21 cellular contexts compared by ENCODE assay signal in genomic region chr18:33304277-33304676, GRCh38.
DNase-seq lines count a peak whose midpoint lies in the region; ATAC-seq, FAIRE-seq and TF ChIP-seq lines count a peak whose summit lies in the region.
"Had no signal": no experiment of that assay in that cellular context is flagged by ENCODE, and none has a peak within 500 bp of the region (broad histone marks: within the 10 kb centered on the region; RNA-seq: fewer than 3 reads in every experiment).

No MANE protein-coding gene starts in this region.

- H3K36me3 ChIP-seq in IMR-90 (ENCODE audit: control insufficient read depth, insufficient read depth, low read length) = no peaks in the 10 kb centered on the region
- H3K36me3 ChIP-seq: BLaER1 treated with 17β-estradiol and CSF1 and Interleukin-3, amounts not matched to agents 10 nM and 100 nM had no signal

- no peaks in the 10 kb centered on the region for H3K27me3 ChIP-seq in IMR-90 (ENCODE audit: control insufficient read depth, insufficient read depth, low read length)
- H3K27me3 ChIP-seq: BLaER1 treated with 17β-estradiol and CSF1 and Interleukin-3, amounts not matched to agents 10 nM and 100 nM had no signal

- no peak for TF ChIP-seq POLR2A in A549 (IDR thresholded peaks at IDR 0.05; ENCODE audit: low read length)
- no peak for TF ChIP-seq POLR2A in IMR-90 (IDR thresholded peaks at IDR 0.05; ENCODE audit: low read depth, low read length)

- DNase-seq in A549 (ENCODE audit: low read depth in 1 of 2, low spot score in 1 of 2) (no peak), IMR-90 (no peak), mesothelial cell of epicardium (ENCODE audit: low spot score in 2 of 2, unreplicated experiment in 2 of 2) (no peak), T-helper 1 cell (no peak), RWPE1 (ENCODE audit: low spot score) (no peak), cardiac septum (ENCODE audit: low spot score) (no peak)
- DNase-seq: 8988T; AML-193; Caco-2; Calu3; CD4-positive, alpha-beta T cell; CD8-positive, alpha-beta T cell; DMS79 treated with DMSO at 0.1 percent for 48 hours; GF-D8 had no signal

- no peak overlapping the region for H2AK5ac ChIP-seq in IMR-90 (ENCODE audit: low read depth, low read length)

- TF ChIP-seq EP300 in A549 (IDR thresholded peaks at IDR 0.05) = no peak

- peak overlapping the region; percentile 58 for H3K27ac Mint-ChIP-seq in mesothelial cell of epicardium
- H3K27ac Mint-ChIP-seq: B cell; CD4-positive, alpha-beta T cell; CD8-positive, alpha-beta T cell had no signal

- dilution Hi-C loops in IMR-90 (cut with HindIII; ENCODE audit: low sequenced_read_pairs, unreplicated experiment) = no loop called here

- no peak overlapping the region for H4K8ac ChIP-seq in IMR-90 (ENCODE audit: low read depth in 2 of 2, low read length in 2 of 2)

- no peak overlapping the region for H3K4me3 ChIP-seq in A549
- no peak overlapping the region for H3K4me3 ChIP-seq in IMR-90 (ENCODE audit: insufficient read depth, low read depth, low read length)
- H3K4me3 ChIP-seq: BLaER1 treated with 17β-estradiol and CSF1 and Interleukin-3, amounts not matched to agents 10 nM and 100 nM had no signal

- H3K18ac ChIP-seq in IMR-90 (ENCODE audit: low read depth, low read length) = no peak overlapping the region

- H3K4me1 ChIP-seq in A549 (no peaks in the 10 kb centered on the region), IMR-90 (ENCODE audit: control insufficient read depth, insufficient read depth, low read length) (no peaks in the 10 kb centered on the region)
- H3K4me1 ChIP-seq: BLaER1 treated with 17β-estradiol and CSF1 and Interleukin-3, amounts not matched to agents 10 nM and 100 nM; Caco-2 had no signal

- H4K91ac ChIP-seq in IMR-90 (ENCODE audit: insufficient read depth, low read depth, low read length) = no peak overlapping the region

- no peak for FAIRE-seq in A549 (lab: Jason Lieb, UNC)
- FAIRE-seq: A204.1, G401.6, GM12891, GM19239 had no signal

- no peaks in the 10 kb centered on the region for H4K20me1 ChIP-seq in IMR-90 (ENCODE audit: insufficient read depth, low read length)
- H4K20me1 ChIP-seq: BLaER1 treated with 17β-estradiol and CSF1 and Interleukin-3, amounts not matched to agents 10 nM and 100 nM had no signal

- H3K56ac ChIP-seq in IMR-90 (ENCODE audit: extremely low read depth, insufficient read depth, low read length) = no peak overlapping the region

- H3K9me3 ChIP-seq in A549 (no peaks in the 10 kb centered on the region), IMR-90 (ENCODE audit: control insufficient read depth, insufficient read depth, low read length) (no peaks in the 10 kb centered on the region)
- H3K9me3 ChIP-seq: Caco-2 had no signal

- in situ Hi-C loops in IMR-90 (cut with MboI; ENCODE audit: low sequenced_read_pairs) = no loop called here

- H3K27ac ChIP-seq in A549 = no peak overlapping the region
- H3K27ac ChIP-seq in IMR-90 (ENCODE audit: insufficient read depth, low read length) = no peak overlapping the region
- H3K27ac ChIP-seq in RWPE1 = no peak overlapping the region
- H3K27ac ChIP-seq: BLaER1 treated with 17β-estradiol and CSF1 and Interleukin-3, amounts not matched to agents 10 nM and 100 nM; C4-2B had no signal

- no peak overlapping the region for H3K4me3 Mint-ChIP-seq in mesothelial cell of epicardium
- H3K4me3 Mint-ChIP-seq: B cell; CD4-positive, alpha-beta T cell; CD8-positive, alpha-beta T cell had no signal

- H4K5ac ChIP-seq in IMR-90 (ENCODE audit: low read depth, low read length) = no peak overlapping the region

- H2BK5ac ChIP-seq in IMR-90 (ENCODE audit: low read depth, low read length, poor library complexity, severe bottlenecking) = no peak overlapping the region

- WGBS in A549 (ENCODE audit: missing lambda C conversion rate) = 2% methylated on average over 3 of the region's 3 CpGs
- no CpG with 5 or more reads among the region's 3 CpGs for WGBS in IMR-90 (ENCODE audit: extremely low coverage in 2 of 2, insufficient read length in 1 of 2), 2 experiments

- TF ChIP-seq RAD21 in A549 (conservative IDR thresholded peaks at IDR 0.05 in 1 of 2, IDR thresholded peaks at IDR 0.05 in 1 of 2) (no peak), IMR-90 (IDR thresholded peaks at IDR 0.05; ENCODE audit: low read length) (no peak)

- H3K9ac ChIP-seq in IMR-90 (ENCODE audit: low read depth, low read length) = no peak overlapping the region
- H3K9ac ChIP-seq: BLaER1 treated with 17β-estradiol and CSF1 and Interleukin-3, amounts not matched to agents 10 nM and 100 nM had no signal

- H3K27me3 Mint-ChIP-seq in mesothelial cell of epicardium (ENCODE audit: low read depth) = peaks cover 1% of the 10 kb centered on the region
- H3K27me3 Mint-ChIP-seq: B cell; CD4-positive, alpha-beta T cell had no signal

- no peak overlapping the region for H2BK120ac ChIP-seq in IMR-90 (ENCODE audit: low read depth, low read length)

- H3K36me3 Mint-ChIP-seq in mesothelial cell of epicardium = no peaks in the 10 kb centered on the region
- H3K36me3 Mint-ChIP-seq: CD8-positive, alpha-beta T cell had no signal

- no peak overlapping the region for H2BK15ac ChIP-seq in IMR-90 (ENCODE audit: low read depth, low read length)

- no peaks in the 10 kb centered on the region for H3K79me1 ChIP-seq in IMR-90 (ENCODE audit: low read depth in 1 of 2, low read length in 2 of 2)

- H3K4me1 Mint-ChIP-seq in mesothelial cell of epicardium = peaks cover 12% of the 10 kb centered on the region
- H3K4me1 Mint-ChIP-seq: B cell had no signal

- no peak overlapping the region for H2AK9ac ChIP-seq in IMR-90 (replicated peaks; ENCODE audit: low read depth, low read length, poor library complexity)

- no peaks in the 10 kb centered on the region for H3K9me1 ChIP-seq in IMR-90 (ENCODE audit: insufficient read depth, low read length)

- H3K9me3 Mint-ChIP-seq in mesothelial cell of epicardium = peaks cover 16% of the 10 kb centered on the region

- intact Hi-C loops in IMR-90 (cut with micrococcal nuclease) (no loop called here), cardiac septum (cut with DNase I) (no loop called here)

- no peak overlapping the region for H3K23ac ChIP-seq in IMR-90 (ENCODE audit: low read depth, low read length)

- no peak overlapping the region for H2AFZ ChIP-seq in IMR-90 (replicated peaks; ENCODE audit: low read length, poor library complexity)

- no TSS peak for BruUV-seq in IMR-90 (replicated peaks; lab: Mats Ljungman, UMichigan)

- TF ChIP-seq CTCF in A549 (IDR thresholded peaks at IDR 0.05) (no peak), IMR-90 (conservative IDR thresholded peaks at IDR 0.05; ENCODE audit: low read depth, low read length) (no peak), mesothelial cell of epicardium (IDR thresholded peaks at IDR 0.05; ENCODE audit: unreplicated experiment) (no peak), RWPE1 (conservative IDR thresholded peaks at IDR 0.05; ENCODE audit: low read depth) (no peak)

- no peak overlapping the region for H2BK20ac ChIP-seq in IMR-90 (ENCODE audit: low read depth, low read length)

- POLR2A ChIA-PET in A549 (lab: Yijun Ruan, JAX) = no interaction called here
- POLR2A ChIA-PET in IMR-90 (lab: Charles Lee; ENCODE audit: unreplicated experiment) = no interaction called here
- POLR2A ChIA-PET in RWPE1 (lab: Yijun Ruan, JAX; ENCODE audit: low non-redundant PET) = no interaction called here

- no peak overlapping the region for H3K4me2 ChIP-seq in A549
- H3K4me2 ChIP-seq in IMR-90 (ENCODE audit: low read depth, low read length) = no peak overlapping the region
- H3K4me2 ChIP-seq: BLaER1 treated with 17β-estradiol and CSF1 and Interleukin-3, amounts not matched to agents 10 nM and 100 nM had no signal

- no peak overlapping the region for H3K4ac ChIP-seq in IMR-90 (ENCODE audit: low read depth, low read length)

- ATAC-seq in A549 (no peak), IMR-90 (ENCODE audit: low read depth) (no peak)
- ATAC-seq: CD8-positive, alpha-beta T cell had no signal

- CTCF ChIA-PET in A549 (lab: Yijun Ruan, JAX) (no interaction called here), IMR-90 (lab: Yijun Ruan, JAX) (no interaction called here), RWPE1 (lab: Yijun Ruan, JAX) (no interaction called here)

- H3K14ac ChIP-seq in IMR-90 (replicated peaks; ENCODE audit: low read depth, low read length) = no peak overlapping the region

TF ChIP-seq in A549, 52 proteins besides CTCF, POLR2A, EP300 and RAD21:
- TF ChIP-seq CHD2 (IDR thresholded peaks at IDR 0.05; ENCODE audit: low read length, partially characterized antibody) = no peak
- TF ChIP-seq PBX3 (IDR thresholded peaks at IDR 0.05) = no peak
- peak; percentile 29 for TF ChIP-seq MAFK (IDR thresholded peaks at IDR 0.05; ENCODE audit: partially characterized antibody)

TF ChIP-seq in IMR-90, 13 proteins besides CTCF, POLR2A, EP300 and RAD21:
- TF ChIP-seq RCOR1 (IDR thresholded peaks at IDR 0.05; ENCODE audit: insufficient replicate concordance, low read length) = no peak
- peak; percentile 35; the same call in 1 of the 2 replicates for TF ChIP-seq MAFK (IDR thresholded peaks at IDR 0.05; ENCODE audit: low read depth, low read length)
- TF ChIP-seq BHLHE40 (IDR thresholded peaks at IDR 0.05; ENCODE audit: low read depth, low read length) = no peak
